Comparison of ENCODE assay signal across 23 cellular contexts in the genomic region with DNA sequence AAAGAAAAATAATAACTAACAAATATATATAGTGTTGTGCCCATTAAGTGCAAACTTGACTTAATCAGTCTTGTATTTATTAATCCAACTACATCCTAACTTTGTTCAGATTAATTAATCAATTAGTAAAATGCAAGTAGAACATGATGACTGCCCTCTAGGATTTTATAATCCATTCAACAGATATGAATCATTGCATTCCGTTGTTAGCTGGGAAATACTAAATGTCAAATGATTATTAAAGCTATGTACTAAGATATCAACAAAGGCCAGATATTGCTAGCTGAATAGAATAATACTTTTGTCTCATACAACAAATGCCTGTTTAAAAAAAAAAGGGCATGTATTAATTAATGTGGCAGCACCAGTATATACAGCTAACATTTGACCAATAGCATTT.
"Had no signal": no experiment of that assay in that cellular context is flagged by ENCODE, and none has a peak within 500 bp of the region (broad histone marks: within the 10 kb centered on the region; RNA-seq: fewer than 3 reads in every experiment).

No MANE protein-coding gene starts in this region.

- H3K27me3 ChIP-seq: colonic mucosa, esophagus squamous epithelium, gastrocnemius medialis, neutrophil, pancreas, sigmoid colon, spleen, thyroid gland, vagina had no signal

- FAIRE-seq: endothelial cell of umbilical vein, keratinocyte, pancreas had no signal

- DNase-seq: colonic mucosa; effector memory CD4-positive, alpha-beta T cell; erythroblast; esophagus squamous epithelium; gastrocnemius medialis; head of caudate nucleus; mesenchymal stem cell; mucosa of descending colon; naive B cell; pancreas; right cardiac atrium; sigmoid colon; spleen; stimulated activated naive B cell treated with anti-CD40 and anti-IgM and Interleukin-4, amounts not matched to agents 10 μg/mL and 1 μg/mL and 100 μg/mL, for 72 hours; thyroid gland; trophoblast cell had no signal

- H3K4me3 ChIP-seq: colonic mucosa, esophagus squamous epithelium, gastrocnemius medialis, mucosa of descending colon, pancreas, prostate gland, sigmoid colon, skin epidermis, spleen, thyroid gland, vagina had no signal

- ATAC-seq: gastrocnemius medialis; mucosa of descending colon; natural killer cell treated with Interleukin-12 subunit alpha and Interleukin-12 subunit beta and Interleukin-15 and Interleukin-18, amount 100 ng/mL, for 72 hours; pancreas; right cardiac atrium; stimulated activated naive B cell treated with anti-CD40 and anti-IgM and Interleukin-4, amounts not matched to agents 10 μg/mL and 1 μg/mL and 100 μg/mL, for 72 hours had no signal

- H3K4me1 ChIP-seq: colonic mucosa, esophagus squamous epithelium, gastrocnemius medialis, pancreas, prostate gland, spleen, thyroid gland, vagina had no signal

- H3K27ac ChIP-seq: colonic mucosa, esophagus squamous epithelium, gastrocnemius medialis, neutrophil, pancreas, prostate gland, sigmoid colon, skin epidermis, spleen, thyroid gland, vagina had no signal

- H3K9me3 ChIP-seq: colonic mucosa, esophagus squamous epithelium, gastrocnemius medialis, mucosa of descending colon, neutrophil, pancreas, prostate gland, sigmoid colon, spleen, thyroid gland, vagina had no signal

- H3K36me3 ChIP-seq: colonic mucosa, esophagus squamous epithelium, gastrocnemius medialis, neutrophil, pancreas, prostate gland, sigmoid colon, spleen, thyroid gland, vagina had no signal
